Comparison of ENCODE assay signal across 15 cellular contexts in genomic region chr2:98772531-98772930, GRCh38. TPM values are rescaled to one million over a fixed set of nuclear protein-coding genes. Genes with fewer than 3 reads are reported as not detected.
DNase-seq lines count a peak whose midpoint lies in the region; ATAC-seq and TF ChIP-seq lines count a peak whose summit lies in the region.
"Had no signal": no experiment of that assay in that cellular context is flagged by ENCODE, and none has a peak within 500 bp of the region (broad histone marks: within the 10 kb centered on the region; RNA-seq: fewer than 3 reads in every experiment).

No MANE protein-coding gene starts in this region.

- H3K9ac ChIP-seq in mucosa of rectum (ENCODE audit: low read depth in 1 of 2, low read length in 2 of 2) (no peak overlapping the region), mesenchymal stem cell (ENCODE audit: low read length) (no peak overlapping the region)

- peak overlapping the region; percentile 81 to 91 for H3K4me3 Mint-ChIP-seq in CD14-positive monocyte
- H3K4me3 Mint-ChIP-seq in activated naive CD8-positive, alpha-beta T cell treated with anti-CD3 and anti-CD28 coated beads, Interleukin-2, amount 10 ng/mL, durations not matched to agents 7 days and 5 days: peak overlapping the region; percentile 98

- no peaks in the 10 kb centered on the region for H3K79me1 ChIP-seq in mesenchymal stem cell (replicated peaks; ENCODE audit: low read length, poor library complexity, severe bottlenecking)

- no peak overlapping the region for H3K14ac ChIP-seq in mesenchymal stem cell (ENCODE audit: low read length in 2 of 2)

- H3K36me3 Mint-ChIP-seq in CD14-positive monocyte: no peaks in the 10 kb centered on the region
- peaks cover 6% of the 10 kb centered on the region for H3K36me3 Mint-ChIP-seq in activated naive CD8-positive, alpha-beta T cell treated with anti-CD3 and anti-CD28 coated beads, Interleukin-2, amount 10 ng/mL, durations not matched to agents 7 days and 5 days

- no peak overlapping the region for H2AK5ac ChIP-seq in mesenchymal stem cell (ENCODE audit: low read length, severe bottlenecking)

- H3K9me3 Mint-ChIP-seq in CD14-positive monocyte: no peaks in the 10 kb centered on the region
- no peaks in the 10 kb centered on the region for H3K9me3 Mint-ChIP-seq in activated naive CD8-positive, alpha-beta T cell treated with anti-CD3 and anti-CD28 coated beads, Interleukin-2, amount 10 ng/mL, durations not matched to agents 7 days and 5 days

- no peak overlapping the region for H4K8ac ChIP-seq in mesenchymal stem cell (ENCODE audit: low read length)

- H2BK15ac ChIP-seq in mesenchymal stem cell (ENCODE audit: low read depth, poor library complexity, severe bottlenecking): no peak overlapping the region

- H4K91ac ChIP-seq in mesenchymal stem cell (ENCODE audit: low read length): no peak overlapping the region

- H3K27ac ChIP-seq in mucosa of rectum (ENCODE audit: low read depth in 2 of 2, low read length in 2 of 2) (peak overlapping the region; percentile 53 to 64), mesenchymal stem cell (ENCODE audit: low read length, poor library complexity, severe bottlenecking) (no peak overlapping the region)
- H3K27ac ChIP-seq: foreskin keratinocyte, SK-N-MC had no signal

- peaks cover 1 to 7% (median 4%) of the 10 kb centered on the region in 3 donors for H3K27me3 Mint-ChIP-seq in CD14-positive monocyte (ENCODE audit: low read depth in 3 of 3)
- no peaks in the 10 kb centered on the region for H3K27me3 Mint-ChIP-seq in activated naive CD8-positive, alpha-beta T cell treated with anti-CD3 and anti-CD28 coated beads, Interleukin-2, amount 10 ng/mL, durations not matched to agents 7 days and 5 days

- H3K4me1 ChIP-seq in mucosa of rectum (ENCODE audit: control insufficient read depth in 2 of 2, insufficient read depth in 2 of 2, low read length in 2 of 2) (peaks cover 4 to 8% of the 10 kb centered on the region in 2 donors), mesenchymal stem cell (ENCODE audit: control insufficient read depth, insufficient read depth, low read depth, low read length) (peaks cover 2% of the 10 kb centered on the region)
- H3K4me1 ChIP-seq: foreskin keratinocyte had no signal

- intact Hi-C loops in CD14-positive monocyte (cut with micrococcal nuclease): loop anchor here in 1 of 2 donors (5.0 kb wide), 1 partner anchor 35 kb away; no protein-coding TSS in a partner anchor

- no peak overlapping the region for H2BK5ac ChIP-seq in mesenchymal stem cell (ENCODE audit: low read depth, low read length, poor library complexity, severe bottlenecking)

- no peak for ATAC-seq in activated naive CD8-positive, alpha-beta T cell treated with anti-CD3 and anti-CD28 coated beads, Interleukin-2, amount 10 ng/mL, durations not matched to agents 7 days and 5 days (ENCODE audit: low read depth)
- ATAC-seq in HG02642 (IDR thresholded peaks at IDR 0.05; ENCODE audit: poor library complexity, unreplicated experiment): no peak
- ATAC-seq: foreskin keratinocyte had no signal

- 86% methylated on average over 8 of the region's 8 CpGs for WGBS in mesenchymal stem cell

- peaks cover 54% of the 10 kb centered on the region for H3K4me1 Mint-ChIP-seq in CD14-positive monocyte
- H3K4me1 Mint-ChIP-seq in activated naive CD8-positive, alpha-beta T cell treated with anti-CD3 and anti-CD28 coated beads, Interleukin-2, amount 10 ng/mL, durations not matched to agents 7 days and 5 days: peaks cover 56% of the 10 kb centered on the region

- no peak for DNase-seq in CD14-positive monocyte (ENCODE audit: low spot score)
- DNase-seq in Jurkat, Clone E6-1 (ENCODE audit: low read depth, low spot score): no peak
- no peak for DNase-seq in activated naive CD8-positive, alpha-beta T cell treated with anti-CD3 and anti-CD28 coated beads, Interleukin-2, amount 10 ng/mL, durations not matched to agents 7 days and 5 days
- no peak for DNase-seq in NK-92 (lab: John Stamatoyannopoulos, UW; ENCODE audit: unreplicated experiment)
- DNase-seq in iPS-NIHi11 (ENCODE audit: low spot score): no peak
- DNase-seq in mesenchymal stem cell: no peak
- DNase-seq: COR-L47, foreskin keratinocyte, left cardiac atrium, NCI-H82, posterior cingulate gyrus had no signal

- POLR2A ChIA-PET in activated naive CD8-positive, alpha-beta T cell treated with anti-CD3 and anti-CD28 coated beads, Interleukin-2, amount 10 ng/mL, durations not matched to agents 7 days and 5 days (lab: Charles Lee): interaction anchor here (1.8 to 7.2 kb wide), 5 partner anchors 8 to 123 kb away, joined by 7 to 225 read pairs (median 17); partner anchors contain the start of gene MGAT4A

- no peak overlapping the region for H3K4ac ChIP-seq in mesenchymal stem cell (ENCODE audit: low read depth in 1 of 2, low read length in 2 of 2)

- no peak overlapping the region for H3K23ac ChIP-seq in mesenchymal stem cell (ENCODE audit: low read length in 2 of 2)

- peak overlapping the region in 5 of 7 donors; percentile 69 to 89 (median 84) for H3K27ac Mint-ChIP-seq in CD14-positive monocyte
- peak overlapping the region; percentile 100 for H3K27ac Mint-ChIP-seq in activated naive CD8-positive, alpha-beta T cell treated with anti-CD3 and anti-CD28 coated beads, Interleukin-2, amount 10 ng/mL, durations not matched to agents 7 days and 5 days

- no peak for TF ChIP-seq CTCF in CD14-positive monocyte (IDR thresholded peaks at IDR 0.05)

- no peak overlapping the region for H2AFZ ChIP-seq in mesenchymal stem cell (ENCODE audit: low read depth, low read length)

- no peak overlapping the region for H2BK120ac ChIP-seq in mesenchymal stem cell (ENCODE audit: low read depth, low read length)

- H2BK12ac ChIP-seq in mesenchymal stem cell (ENCODE audit: low read length in 2 of 2): no peak overlapping the region

- H3K18ac ChIP-seq in mesenchymal stem cell (ENCODE audit: low read depth in 1 of 2, low read length in 2 of 2): no peak overlapping the region

- H3K27me3 ChIP-seq in mucosa of rectum (ENCODE audit: control insufficient read depth in 2 of 2, insufficient read depth in 2 of 2, low read length in 2 of 2) (no peaks in the 10 kb centered on the region), mesenchymal stem cell (ENCODE audit: control insufficient read depth in 1 of 2, insufficient read depth in 1 of 2, low read length in 2 of 2) (peaks cover 27 to 63% of the 10 kb centered on the region in 2 experiments)

- peak overlapping the region; percentile 60 for H3K4me3 ChIP-seq in Jurkat, Clone E6-1 (ENCODE audit: low read length)
- H3K4me3 ChIP-seq in mucosa of rectum (ENCODE audit: low read length in 2 of 2) (peak overlapping the region in 1 of 2 donors; percentile 46), mesenchymal stem cell (ENCODE audit: insufficient read depth in 1 of 2, low read depth in 1 of 2, low read length in 2 of 2) (no peak overlapping the region)
- H3K4me3 ChIP-seq: SK-N-MC had no signal

- H3K9me3 ChIP-seq in mucosa of rectum (ENCODE audit: control insufficient read depth in 2 of 2, low read length in 2 of 2): no peaks in the 10 kb centered on the region
- H3K9me3 ChIP-seq in mesenchymal stem cell (ENCODE audit: control insufficient read depth, low read length): no peaks in the 10 kb centered on the region
- H3K9me3 ChIP-seq: thoracic aorta had no signal

- H3K4me2 ChIP-seq in mesenchymal stem cell (ENCODE audit: low read length, poor library complexity, severe bottlenecking): no peak overlapping the region

- H3K36me3 ChIP-seq in mucosa of rectum (ENCODE audit: control insufficient read depth in 2 of 2, insufficient read depth in 2 of 2, low read length in 2 of 2) (no peaks in the 10 kb centered on the region), mesenchymal stem cell (ENCODE audit: control insufficient read depth in 1 of 2, insufficient read depth in 2 of 2, low read depth in 1 of 2, low read length in 2 of 2) (no peaks in the 10 kb centered on the region)
- H3K36me3 ChIP-seq: thoracic aorta had no signal

RNA-seq across cellular contexts. Expression of gene MGAT4A, which starts 41.6 kb away (rescaled TPM):
- polyA plus RNA-seq in CD14-positive monocyte: 10 to 100 TPM; 35.1 to 35.9 TPM
- polyA plus RNA-seq in Jurkat, Clone E6-1 (2012; ENCODE audit: insufficient read depth, insufficient read length): 16.3 TPM
- total RNA-seq in activated naive CD8-positive, alpha-beta T cell treated with anti-CD3 and anti-CD28 coated beads, Interleukin-2, amount 10 ng/mL, durations not matched to agents 7 days and 5 days: 100 to 1,000 TPM; 124 to 152 TPM
- 0.33 TPM for polyA plus RNA-seq in mesenchymal stem cell (2013, experiment 1 of 2)
- 0.48 TPM for polyA plus RNA-seq in mesenchymal stem cell (2013, experiment 2 of 2)
